In the genomic region with DNA sequence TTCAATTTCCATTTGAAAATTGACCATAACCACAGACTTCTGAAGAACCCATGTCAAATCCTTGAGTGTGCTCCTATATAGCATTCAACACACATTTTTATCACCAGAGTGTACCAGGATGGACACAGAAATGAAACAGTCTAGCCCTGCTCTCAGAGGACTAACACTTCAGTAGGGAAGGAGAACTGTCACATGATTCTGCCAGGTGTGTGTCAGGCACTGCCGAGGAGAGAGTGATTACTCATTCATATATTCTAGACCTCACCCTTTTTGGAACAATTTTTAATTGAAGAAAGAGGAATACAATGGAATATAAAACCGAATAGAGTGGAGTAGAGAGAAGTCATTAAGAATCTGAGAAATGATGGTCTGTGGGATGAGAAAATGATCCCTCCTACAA, we compare ENCODE assay signal across 24 cellular contexts.
"Had no signal": no experiment of that assay in that cellular context is flagged by ENCODE, and none has a peak within 500 bp of the region (broad histone marks: within the 10 kb centered on the region; RNA-seq: fewer than 3 reads in every experiment).

No MANE protein-coding gene starts in this region.

- H3K27ac ChIP-seq: body of pancreas, hepatocyte, tibial artery, WERI-Rb-1 had no signal

- H3K27me3 ChIP-seq: body of pancreas, hepatocyte, tibial artery had no signal

- DNase-seq: activated CD4-positive, alpha-beta T cell treated with anti-CD3 and anti-CD28 coated beads for 1 hour; activated CD4-positive, alpha-beta T cell treated with anti-CD3 and anti-CD28 coated beads, Interleukin-2, amount 50 U/mL, for 1 hour; activated CD8-positive, alpha-beta T cell treated with anti-CD3 and anti-CD28 coated beads, Interleukin-2, amount 10 ng/mL, durations not matched to agents 7 days and 5 days; activated gamma-delta T cell; activated naive CD4-positive, alpha-beta T cell treated with anti-CD3 and anti-CD28 coated beads, Interleukin-2, amount 50 U/mL, for 16 hours; anterior cingulate cortex; body of pancreas; dermis blood vessel endothelial cell; effector CD8-positive, alpha-beta T cell; foreskin melanocyte; glutamatergic neuron; immature natural killer cell; kidney glomerular epithelial cell; left ventricle myocardium superior; midbrain; natural killer cell; small intestine; stimulated activated CD4-positive, alpha-beta T cell treated with anti-CD3 and anti-CD28 coated beads, Interleukin-2, amount 100 ng/mL, for 24 hours; stimulated activated naive CD8-positive, alpha-beta T cell treated with anti-CD3 and anti-CD28 coated beads, Interleukin-15, amount 100 ng/mL, for 72 hours; tibial artery; WERI-Rb-1 had no signal

- ATAC-seq: activated CD8-positive, alpha-beta T cell treated with anti-CD3 and anti-CD28 coated beads, Interleukin-2, amount 10 ng/mL, durations not matched to agents 7 days and 5 days; body of pancreas; left ventricle myocardium superior; natural killer cell; sciatic nerve; stimulated activated effector memory CD8-positive, alpha-beta T cell treated with anti-CD3 and anti-CD28 coated beads, Interleukin-12 subunit alpha, Interleukin-12 subunit beta, amount 100 ng/mL, for 72 hours; stimulated activated naive CD8-positive, alpha-beta T cell treated with anti-CD3 and anti-CD28 coated beads, Interleukin-15, amount 100 ng/mL, for 72 hours had no signal

- H3K4me1 ChIP-seq: body of pancreas, tibial artery had no signal
